9 cellular contexts compared by ENCODE assay signal in genomic region chr19:47511681-47512080, GRCh38. TPM values are rescaled to one million over a fixed set of nuclear protein-coding genes. Genes with fewer than 3 reads are reported as not detected.
DNase-seq lines count a peak whose midpoint lies in the region; ATAC-seq and TF ChIP-seq lines count a peak whose summit lies in the region.
"Had no signal": no experiment of that assay in that cellular context is flagged by ENCODE, and none has a peak within 500 bp of the region (broad histone marks: within the 10 kb centered on the region; RNA-seq: fewer than 3 reads in every experiment).

No MANE protein-coding gene starts in this region.

- peak overlapping the region; percentile 99 for H3K27ac Mint-ChIP-seq in chondrocyte (ENCODE audit: unreplicated experiment)

- WGBS in heart left ventricle, 4 donors, result 56 to 70% (median 65%) methylated on average over 6 to 7 of the region's 7 CpGs
- 62% methylated on average over 7 of the region's 7 CpGs for WGBS in right cardiac atrium

- H3K9me3 Mint-ChIP-seq in chondrocyte (ENCODE audit: low read depth), result no peaks in the 10 kb centered on the region

- no peaks in the 10 kb centered on the region for H3K27me3 Mint-ChIP-seq in chondrocyte (ENCODE audit: low read depth)

- H3K4me3 ChIP-seq in heart left ventricle (peak overlapping the region in 4 of 12 donors; percentile 74 to 98 (median 92)), right cardiac atrium (ENCODE audit: low read length) (no peak overlapping the region), muscle layer of duodenum (ENCODE audit: low read depth in 1 of 2, low read length in 2 of 2) (peak overlapping the region; percentile 2 to 26), uterus (no peak overlapping the region)

- TF ChIP-seq POLR2A in heart left ventricle (IDR thresholded peaks at IDR 0.05) (no peak), uterus (IDR thresholded peaks at IDR 0.05) (peak in 1 of 2 donors; percentile 10), GM18505 (IDR thresholded peaks at IDR 0.05; ENCODE audit: borderline replicate concordance, extremely low read depth, insufficient read depth, insufficient read length) (no peak)

- intact Hi-C loops in heart left ventricle (cut with DNase I), result loop anchor here in 5 of 10 donors (5.0 to 10.0 kb wide), 3 partner anchors 96 to 186 kb away; partner anchors contain the start of gene BICRA (in 2 of the 5)
- intact Hi-C loops in right cardiac atrium (cut with DNase I), result loop anchor here in 3 of 4 donors (10.0 kb wide), 2 partner anchors 77 to 93 kb away; partner anchors contain the start of gene BICRA (in 2 of the 3)
- intact Hi-C loops in uterus (cut with DNase I; ENCODE audit: low total_unique reads), result no loop called here

- DNase-seq in heart left ventricle (peak in 2 of 5 donors; percentile 24 to 56), right cardiac atrium (no peak), chondrocyte (ENCODE audit: low spot score) (no peak), uterus (peak; percentile 63 to 81)
- DNase-seq in stimulated activated CD4-positive, alpha-beta T cell treated with anti-CD3 and anti-CD28 coated beads, Interleukin-1b, Interleukin-23, amount 100 ng/mL, for 48 hours, result no peak
- DNase-seq: KG1 had no signal

- TF ChIP-seq CTCF in heart left ventricle (IDR thresholded peaks at IDR 0.05), result no peak
- TF ChIP-seq CTCF in chondrocyte (IDR thresholded peaks at IDR 0.05), result no peak
- TF ChIP-seq CTCF in uterus (IDR thresholded peaks at IDR 0.05), result no peak

- H3K4me3 Mint-ChIP-seq in chondrocyte (ENCODE audit: unreplicated experiment), result no peak overlapping the region

- H3K27me3 ChIP-seq in heart left ventricle (no peaks in the 10 kb centered on the region), right cardiac atrium (ENCODE audit: control insufficient read depth, insufficient read depth) (no peaks in the 10 kb centered on the region), muscle layer of duodenum (ENCODE audit: low read depth, low read length) (no peaks in the 10 kb centered on the region), uterus (no peaks in the 10 kb centered on the region)

- H3K4me1 ChIP-seq in heart left ventricle, result peaks cover 18 to 85% (median 70%) of the 10 kb centered on the region in 12 donors
- peaks cover 46% of the 10 kb centered on the region for H3K4me1 ChIP-seq in right cardiac atrium (ENCODE audit: control insufficient read depth, insufficient read depth, low read length)
- H3K4me1 ChIP-seq in muscle layer of duodenum (ENCODE audit: control insufficient read depth in 1 of 2, insufficient read depth in 2 of 2, low read length in 2 of 2), result peaks cover 39 to 69% of the 10 kb centered on the region in 2 donors
- H3K4me1 ChIP-seq in uterus, result peaks cover 28 to 59% of the 10 kb centered on the region in 2 donors

- H3K27ac ChIP-seq in heart left ventricle, result peak overlapping the region in 11 of 12 donors; percentile 31 to 99 (median 82)
- H3K27ac ChIP-seq in right cardiac atrium (ENCODE audit: low read length), result no peak overlapping the region
- peak overlapping the region; percentile 84 for H3K27ac ChIP-seq in muscle layer of duodenum (ENCODE audit: low read length)
- H3K27ac ChIP-seq in uterus, result peak overlapping the region; percentile 95 to 96

- H3K9me3 ChIP-seq in heart left ventricle, result no peaks in the 10 kb centered on the region
- no peaks in the 10 kb centered on the region for H3K9me3 ChIP-seq in right cardiac atrium (ENCODE audit: control insufficient read depth, low read length)
- no peaks in the 10 kb centered on the region for H3K9me3 ChIP-seq in muscle layer of duodenum (ENCODE audit: control insufficient read depth in 1 of 2, low read length in 2 of 2)
- H3K9me3 ChIP-seq in uterus, result no peaks in the 10 kb centered on the region

- peaks cover 1% of the 10 kb centered on the region for H3K36me3 Mint-ChIP-seq in chondrocyte (ENCODE audit: low read depth)

- ATAC-seq in heart left ventricle (no peak), right cardiac atrium (no peak), GM18505 (IDR thresholded peaks at IDR 0.05; ENCODE audit: unreplicated experiment) (no peak), GM18909 (IDR thresholded peaks at IDR 0.05; ENCODE audit: poor library complexity, unreplicated experiment) (no peak)

- H3K36me3 ChIP-seq in heart left ventricle, result peaks cover 0 to 18% (median 0%) of the 10 kb centered on the region in 9 donors
- H3K36me3 ChIP-seq in muscle layer of duodenum (ENCODE audit: control insufficient read depth in 1 of 2, insufficient read depth in 2 of 2, low read length in 2 of 2), result peaks cover 3 to 7% of the 10 kb centered on the region in 2 donors
- no peaks in the 10 kb centered on the region for H3K36me3 ChIP-seq in uterus

- H3K4me1 Mint-ChIP-seq in chondrocyte (ENCODE audit: low read depth), result peaks cover 65% of the 10 kb centered on the region

RNA-seq across cellular contexts. Expression of gene NAPA, which starts 3.2 kb away (rescaled TPM):
- total RNA-seq in heart left ventricle (100 to 1,000 TPM; 113 to 238 (median 125) TPM), right cardiac atrium (100 to 1,000 TPM in 3 of 4 donors, 10 to 100 TPM in 1; 91.7 to 111 (median 105) TPM), chondrocyte (88.8 to 91.2 TPM (median 90.7 TPM) in 3 replicates), uterus (100 to 1,000 TPM in 3 of 4 donors, 10 to 100 TPM in 1; 36.5 to 693 (median 144) TPM)
- polyA plus RNA-seq in heart left ventricle (100 to 1,000 TPM; 118 to 121 TPM), right cardiac atrium (102 TPM)

RNA-seq across cellular contexts. Expression of gene KPTN, which starts 27.7 kb away (rescaled TPM):
- 1 to 10 TPM; 3.2 to 9.5 (median 7.0) TPM for total RNA-seq in heart left ventricle
- polyA plus RNA-seq in heart left ventricle, result 10 to 100 TPM in 1 of 2 donors, 1 to 10 TPM in 1; 9.4 to 15.8 TPM
- total RNA-seq in right cardiac atrium, result 1 to 10 TPM; 6.4 to 9.4 (median 7.8) TPM
- 9.9 TPM for polyA plus RNA-seq in right cardiac atrium
- total RNA-seq in chondrocyte, result 9.1 to 12.0 TPM (median 9.7 TPM) in 3 replicates
- 1 to 10 TPM in 3 of 4 donors, not detected in 1; 5.4 to 9.0 (median 6.4) TPM for total RNA-seq in uterus

RNA-seq across cellular contexts. Expression of gene SLC8A2, which starts 40.0 kb away (rescaled TPM):
- under 1 TPM in 6 of 9 donors, not detected in 3; 0.08 to 0.67 (median 0.30) TPM for total RNA-seq in heart left ventricle
- under 1 TPM in 1 of 2 donors, not detected in 1; 0.12 TPM for polyA plus RNA-seq in heart left ventricle
- under 1 TPM in 2 of 4 donors, not detected in 2; 0.09 to 0.26 TPM for total RNA-seq in right cardiac atrium
- 0.36 TPM for polyA plus RNA-seq in right cardiac atrium
- 0.27 to 0.42 TPM (median 0.31 TPM) in 3 replicates for total RNA-seq in chondrocyte
- total RNA-seq in uterus, result 10 to 100 TPM in 2 of 4 donors, 1 to 10 TPM in 2; 3.4 to 17.8 (median 11.0) TPM

Comparison
In these comparisons a context has a peak if more than half of its experiments do, and no peak if none do; other contexts are left out.
1. DNase-seq: peak in uterus (2 of 2); none in right cardiac atrium (0 of 3), chondrocyte (single experiment) and stimulated activated CD4-positive, alpha-beta T cell treated with anti-CD3 and anti-CD28 coated beads, Interleukin-1b, Interleukin-23, amount 100 ng/mL, for 48 hours (single experiment).
2. H3K4me3 ChIP-seq: peak in muscle layer of duodenum (2 of 2); none in right cardiac atrium (single experiment) and uterus (0 of 2).